ENCODE assay signal across 8 cellular contexts in genomic region chr6:124961784-124962611, GRCh38. TPM values are rescaled to one million over a fixed set of nuclear protein-coding genes. Genes with fewer than 3 reads are reported as not detected.
A peak's percentile ranks its signal among the peaks of the same experiment; 100 is the strongest.
DNase-seq lines count a peak whose midpoint lies in the region; ATAC-seq and TF ChIP-seq lines count a peak whose summit lies in the region.

Gene RNF217 (plus strand): TSS chr6:124962437. CDS start chr6:124962545, 108 bp downstream.

- DNase-seq in CD4-positive, alpha-beta T cell = peak in 1 of 10 experiments; percentile 12
- peak; percentile 70 for DNase-seq in OCI-M1 (lab: John Stamatoyannopoulos, UW)
- peak in 52 of 61 donors; percentile 20 to 80 (median 56) for DNase-seq in caudate nucleus (lab: John Stamatoyannopoulos, UW)
- peak; percentile 77 for DNase-seq in iPS-NIHi11 (ENCODE audit: low spot score)
- no peak for DNase-seq in retinal pigment epithelial cell (ENCODE audit: low read depth)
- DNase-seq in GM19240 (ENCODE audit: insufficient read length, low spot score) = no peak

- no peaks in the 10 kb centered on the region for H3K36me3 Mint-ChIP-seq in CD4-positive, alpha-beta T cell (ENCODE audit: low read depth)

- peaks cover 67% of the 10 kb centered on the region for H3K27me3 Mint-ChIP-seq in CD4-positive, alpha-beta T cell

- intact Hi-C loops in CD4-positive, alpha-beta T cell (cut with DNase I, micrococcal nuclease) = no loop called here

- peak within 1 kb of the TSS; percentile 75 for H3K27ac Mint-ChIP-seq in CD4-positive, alpha-beta T cell

- POLR2A ChIA-PET in CD4-positive, alpha-beta T cell (lab: Charles Lee) = no interaction called here

- H3K27ac ChIP-seq in CD4-positive, alpha-beta T cell (ENCODE audit: low read depth, low read length) = no peak within 1 kb of the TSS
- peak within 1 kb of the TSS; percentile 63 for H3K27ac ChIP-seq in caudate nucleus (ENCODE audit: low read depth, low read length)

- no peaks in the 10 kb centered on the region for H3K9me3 ChIP-seq in CD4-positive, alpha-beta T cell (ENCODE audit: control insufficient read depth, low read length)

- ATAC-seq in CD4-positive, alpha-beta T cell (ENCODE audit: poor library complexity) = peak; percentile 69
- ATAC-seq in GM21381 (IDR thresholded peaks at IDR 0.05; ENCODE audit: unreplicated experiment) (peak; percentile 27), HG03196 (IDR thresholded peaks at IDR 0.05; ENCODE audit: unreplicated experiment) (no peak)

- peaks cover 32% of the 10 kb centered on the region for H3K27me3 ChIP-seq in CD4-positive, alpha-beta T cell (ENCODE audit: control insufficient read depth, insufficient read depth, low read length)

- no peaks in the 10 kb centered on the region for H3K9me3 Mint-ChIP-seq in CD4-positive, alpha-beta T cell

- CTCF ChIA-PET in CD4-positive, alpha-beta T cell (lab: Charles Lee) = no interaction called here

- TF ChIP-seq CTCF in CD4-positive, alpha-beta T cell (IDR thresholded peaks at IDR 0.05) = no peak
- TF ChIP-seq CTCF in retinal pigment epithelial cell (conservative IDR thresholded peaks at IDR 0.05; ENCODE audit: low read depth, low read length) = no peak

- H3K4me3 ChIP-seq in retinal pigment epithelial cell (ENCODE audit: low read length) = peak within 1 kb of the TSS; percentile 91

- H3K4me3 Mint-ChIP-seq in CD4-positive, alpha-beta T cell = peak within 1 kb of the TSS; percentile 87

- H3K4me1 Mint-ChIP-seq in CD4-positive, alpha-beta T cell (ENCODE audit: low read depth) = peaks cover 35% of the 10 kb centered on the region

RNA-seq across cellular contexts. Expression of gene RNF217, which starts in this region (rescaled TPM):
- total RNA-seq in CD4-positive, alpha-beta T cell = 1 to 10 TPM; 3.7 to 4.6 TPM

Comparison
In these comparisons a context has a peak if more than half of its experiments do, and no peak if none do; other contexts are left out.
1. DNase-seq: peak in OCI-M1 (single experiment), caudate nucleus (52 of 61) and iPS-NIHi11 (single experiment); none in retinal pigment epithelial cell (single experiment) and GM19240 (single experiment).